Comparison of ENCODE assay signal across 1 cellular context in genomic region chr16:27547134-27547533, GRCh38.
A peak's percentile ranks its signal among the peaks of the same experiment; 100 is the strongest.
TF ChIP-seq lines count a peak whose summit lies in the region.

No MANE protein-coding gene starts in this region.

TF ChIP-seq in K562, 482 proteins besides CTCF, POLR2A, EP300 and RAD21 (continued from another document):
- peak; percentile 91 for TF ChIP-seq ATF3 (IDR thresholded peaks at IDR 0.05)
- TF ChIP-seq ATF3 (CRISPR knock-in tag; conservative IDR thresholded peaks at IDR 0.05) = no peak
- no peak for TF ChIP-seq ZNF75A (CRISPR knock-in tag; IDR thresholded peaks at IDR 0.05)
- no peak for TF ChIP-seq NR1H2 (CRISPR knock-in tag; IDR thresholded peaks at IDR 0.05)
- peak; percentile 92 for TF ChIP-seq ZNF589 (CRISPR knock-in tag; IDR thresholded peaks at IDR 0.05; ENCODE audit: low read depth)
- no peak for TF ChIP-seq MAFF (IDR thresholded peaks at IDR 0.05; ENCODE audit: low read length)
- no peak for TF ChIP-seq FOXK1 (CRISPR knock-in tag; IDR thresholded peaks at IDR 0.05; ENCODE audit: borderline replicate concordance)
- TF ChIP-seq NR2C2 (CRISPR knock-in tag; IDR thresholded peaks at IDR 0.05) = no peak
- 0 out of 2 replicates have a peak, but pooled peaks have one; percentile 32 for TF ChIP-seq NR2C2 (tag; IDR thresholded peaks at IDR 0.05)
- no peak for TF ChIP-seq CREB1 (IDR thresholded peaks at IDR 0.05)
- no peak; the same call in 1 of the 2 replicates for TF ChIP-seq CREB1 (CRISPR knock-in tag; IDR thresholded peaks at IDR 0.05)
- TF ChIP-seq E4F1 (CRISPR knock-in tag; IDR thresholded peaks at IDR 0.05; ENCODE audit: borderline replicate concordance) = no peak
- TF ChIP-seq SRF (CRISPR knock-in tag; IDR thresholded peaks at IDR 0.05) = no peak
- TF ChIP-seq ZNF143 (CRISPR knock-in tag; IDR thresholded peaks at IDR 0.05) = no peak
- peak in 1 of 2 experiments; percentile 84; a peak in 2 of 4 replicates for TF ChIP-seq HDAC1 (IDR thresholded peaks at IDR 0.05)
- TF ChIP-seq RAD51 (IDR thresholded peaks at IDR 0.05; ENCODE audit: borderline replicate concordance, low read depth) = peak; percentile 52
- peak; percentile 46 for TF ChIP-seq VEZF1 (CRISPR knock-in tag; IDR thresholded peaks at IDR 0.05)
